ENCODE assay signal across 2 cellular contexts in genomic region chr19:2129022-2129421, GRCh38.
TF ChIP-seq lines count a peak whose summit lies in the region.

No MANE protein-coding gene starts in this region.

TF ChIP-seq in HEK293, 187 proteins besides CTCF, POLR2A, EP300 and RAD21:
- TF ChIP-seq ZNF214 (tag by site-specific recombination; IDR thresholded peaks at IDR 0.05; ENCODE audit: borderline replicate concordance), result no peak
- TF ChIP-seq GLIS1 (tag by site-specific recombination; IDR thresholded peaks at IDR 0.05), result peak; percentile 69
- TF ChIP-seq ZNF473 (tag by site-specific recombination; IDR thresholded peaks at IDR 0.05), result no peak
- no peak for TF ChIP-seq ZNF600 (tag by site-specific recombination; IDR thresholded peaks at IDR 0.05)

TF ChIP-seq in H1, 55 proteins besides CTCF, POLR2A, EP300 and RAD21:
- TF ChIP-seq RXRA (IDR thresholded peaks at IDR 0.05; ENCODE audit: insufficient read depth, low read depth, low read length), result no peak
- TF ChIP-seq CTBP2 (IDR thresholded peaks at IDR 0.05; ENCODE audit: borderline replicate concordance, insufficient read depth, insufficient read length, low read length), result no peak
- no peak for TF ChIP-seq NANOG (IDR thresholded peaks at IDR 0.05; ENCODE audit: insufficient read depth, low read depth, low read length, poor library complexity, severe bottlenecking)
- no peak for TF ChIP-seq USF2 (IDR thresholded peaks at IDR 0.05; ENCODE audit: low read length)
- no peak for TF ChIP-seq GTF2F1 (IDR thresholded peaks at IDR 0.05; ENCODE audit: borderline replicate concordance, low read depth, low read length)
- no peak for TF ChIP-seq CHD1 (IDR thresholded peaks at IDR 0.05; ENCODE audit: low read depth, low read length)
- no peak for TF ChIP-seq CREB1 (IDR thresholded peaks at IDR 0.05)
- TF ChIP-seq GABPA (IDR thresholded peaks at IDR 0.05; ENCODE audit: borderline replicate concordance, insufficient read depth, low read length), result no peak
- no peak for TF ChIP-seq MAX (IDR thresholded peaks at IDR 0.05)
- no peak for TF ChIP-seq CHD2 (IDR thresholded peaks at IDR 0.05; ENCODE audit: low read length)
TF ChIP-seq in H1: peak in this region for 0.
